ENCODE assay signal across 8 cellular contexts in the genomic region with DNA sequence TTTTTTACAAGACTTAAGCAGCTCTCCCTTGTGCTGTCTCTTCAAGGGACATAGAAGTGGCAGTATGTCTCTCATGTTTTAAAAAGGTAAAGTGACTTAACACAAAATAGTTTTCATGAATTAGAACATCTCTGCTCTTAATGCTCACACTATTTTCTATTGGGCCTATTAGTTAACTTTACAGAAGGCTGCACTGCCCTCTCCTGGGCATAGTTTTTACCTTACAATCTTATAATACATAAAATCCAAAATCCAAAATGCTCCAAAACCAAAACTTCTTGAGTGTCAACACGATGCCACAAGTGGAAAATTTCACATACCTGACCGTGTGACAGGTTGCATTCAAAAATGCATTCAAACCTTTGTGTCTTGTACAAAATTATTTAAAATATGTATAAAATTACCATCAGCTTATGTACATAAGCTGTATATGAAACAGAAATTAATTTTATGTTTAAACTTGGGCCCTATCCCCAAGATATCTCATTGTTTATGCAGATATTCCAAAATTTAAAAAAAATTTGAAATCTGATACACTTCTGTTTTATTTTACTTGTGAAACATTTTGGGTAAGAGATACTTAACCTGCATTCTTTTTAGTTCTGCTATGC. TPM values are rescaled to one million over a fixed set of nuclear protein-coding genes. Genes with fewer than 3 reads are reported as not detected.
DNase-seq lines count a peak whose midpoint lies in the region; ATAC-seq, FAIRE-seq and TF ChIP-seq lines count a peak whose summit lies in the region.

No MANE protein-coding gene starts in this region.

- peak; percentile 76 for FAIRE-seq in GM12892 (lab: Jason Lieb, UNC)

- no peaks in the 10 kb centered on the region for H3K36me3 ChIP-seq in adipocyte (ENCODE audit: control insufficient read depth, insufficient read depth, low read length, severe bottlenecking)

- in situ Hi-C loops in ACHN (cut with HindIII; ENCODE audit: low pct_ligation_motif_present, low pct_unique_long_range_greater_than_20kb, low sequenced_read_pairs): no loop called here

- no peak overlapping the region for H3K4me3 ChIP-seq in adipocyte (ENCODE audit: low read length)

- peaks cover 19% of the 10 kb centered on the region for H3K4me1 ChIP-seq in adipocyte (ENCODE audit: control insufficient read depth, insufficient read depth, low read length)

- no peak overlapping the region for H3K9ac ChIP-seq in adipocyte (ENCODE audit: low read length)

- ATAC-seq in HG03442 (IDR thresholded peaks at IDR 0.05; ENCODE audit: unreplicated experiment) (peak; percentile 66), HG02852 (IDR thresholded peaks at IDR 0.05; ENCODE audit: unreplicated experiment) (no peak)

- peak; percentile 78 for DNase-seq in ACHN
- DNase-seq in GM12892 (ENCODE audit: insufficient read length): no peak
- DNase-seq in SHP77 treated with DMSO at 0.1 percent for 48 hours (lab: John Stamatoyannopoulos, UW): peak; percentile 17
- peak; percentile 86 for DNase-seq in adipocyte (ENCODE audit: low read depth)
- DNase-seq in iPS-NIHi11 (ENCODE audit: low spot score): peak; percentile 22
- peak; percentile 34 to 46 for DNase-seq in stimulated activated CD4-positive, alpha-beta T cell treated with anti-CD3 and anti-CD28 coated beads, Interleukin-2, amount 100 ng/mL, for 48 hours

- H3K9me3 ChIP-seq in adipocyte (ENCODE audit: control insufficient read depth, low read length): no peaks in the 10 kb centered on the region

- no peak for TF ChIP-seq POLR2A in GM12892 (IDR thresholded peaks at IDR 0.05; ENCODE audit: low read depth, low read length)

- H3K27me3 ChIP-seq in adipocyte (replicated peaks; ENCODE audit: control insufficient read depth, insufficient read depth, low read length): no peaks in the 10 kb centered on the region

RNA-seq across cellular contexts. Expression of a gene that starts 25.8 kb away (rescaled TPM):
- 65.6 TPM for polyA plus RNA-seq in GM12892 (2012; ENCODE audit: missing spikeins)
